In genomic region chr6:155254139-155254538, GRCh38 we compare ENCODE assay signal across 32 cellular contexts. TPM values are rescaled to one million over a fixed set of nuclear protein-coding genes. Genes with fewer than 3 reads are reported as not detected.
DNase-seq lines count a peak whose midpoint lies in the region; TF ChIP-seq lines count a peak whose summit lies in the region.
"Had no signal": no experiment of that assay in that cellular context is flagged by ENCODE, and none has a peak within 500 bp of the region (broad histone marks: within the 10 kb centered on the region; RNA-seq: fewer than 3 reads in every experiment).

No MANE protein-coding gene starts in this region.

- H3K79me1 ChIP-seq in H9 (ENCODE audit: insufficient read depth, low read depth, low read length, poor library complexity, severe bottlenecking), result no peaks in the 10 kb centered on the region

- no peak overlapping the region for H2AK5ac ChIP-seq in H9 (ENCODE audit: insufficient read length, low read length)

- no peaks in the 10 kb centered on the region for H4K20me1 ChIP-seq in H9 (ENCODE audit: control insufficient read depth, insufficient read depth, insufficient read length)

- H3K23ac ChIP-seq in H9 (ENCODE audit: insufficient read length, low read depth, low read length), result no peak overlapping the region

- no peak overlapping the region for H2BK15ac ChIP-seq in H9 (ENCODE audit: low read depth, low read length)

- no peak overlapping the region for H4K5ac ChIP-seq in H9 (ENCODE audit: insufficient read length, low read depth, low read length)

- no peak overlapping the region for H3K14ac ChIP-seq in H9 (ENCODE audit: insufficient read depth, low read length)

- H3K4ac ChIP-seq in H9 (ENCODE audit: low read depth, low read length), result no peak overlapping the region

- no peak for DNase-seq in activated naive CD4-positive, alpha-beta T cell treated with Interleukin-2 at 50 U/mL for 16 hours
- DNase-seq in H9 (no peak), cerebellar cortex (ENCODE audit: low spot score) (peak; percentile 58), osteocyte (ENCODE audit: extremely low spot score, unreplicated experiment) (no peak), HuH-7.5 (ENCODE audit: low spot score) (no peak), NCI-H2081 (lab: John Stamatoyannopoulos, UW) (no peak), GM20000 (ENCODE audit: low spot score) (no peak)
- DNase-seq: activated CD4-positive, alpha-beta T cell treated with anti-CD3 and anti-CD28 coated beads, Interleukin-2, amount 50 U/mL, for 48 hours; activated CD8-positive, alpha-beta memory T cell treated with anti-CD3 and anti-CD28 coated beads, Interleukin-2, amount 50 U/mL, for 48 hours; activated naive CD4-positive, alpha-beta T cell treated with anti-CD3 and anti-CD28 coated beads, Interleukin-2, amount 50 U/mL, for 16 hours; AML-193; CD4-positive, alpha-beta T cell; EL; GOT3; HFFc6; midbrain; naive thymus-derived CD8-positive, alpha-beta T cell; NCI-H1694 treated with DMSO at 0.1 percent for 48 hours; NCI-H2171 treated with DMSO at 0.1 percent for 48 hours; NCI-H510A; OCI-M1; small intestine had no signal

- no peak overlapping the region for H3K27ac ChIP-seq in H9 (ENCODE audit: insufficient read length, low read depth, low read length)
- H3K27ac ChIP-seq: SK-N-MC, thoracic aorta had no signal

- no peak overlapping the region for H3K9ac ChIP-seq in H9 (ENCODE audit: extremely low read depth, insufficient read length, low read length)

- no peak overlapping the region for H2AFZ ChIP-seq in H9 (ENCODE audit: low read length)

- H3K79me2 ChIP-seq in H9 (ENCODE audit: insufficient read depth, low read length), result no peaks in the 10 kb centered on the region

- H3K4me2 ChIP-seq in H9 (ENCODE audit: insufficient read depth, insufficient read length, low read length), result no peak overlapping the region

- H3K4me3 Mint-ChIP-seq in activated naive CD4-positive, alpha-beta T cell treated with anti-CD3 and anti-CD28 coated beads, Interleukin-2, amount 50 U/mL, for 24 hours, result no peak overlapping the region
- no peak overlapping the region for H3K4me3 Mint-ChIP-seq in H9
- H3K4me3 Mint-ChIP-seq in osteocyte (ENCODE audit: unreplicated experiment), result no peak overlapping the region
- H3K4me3 Mint-ChIP-seq: activated T-helper 17 cell treated with anti-CD3 and anti-CD28 coated beads, Interleukin-2, amount 50 U/mL, for 72 hours; CD4-positive, alpha-beta T cell; HFFc6; naive thymus-derived CD8-positive, alpha-beta T cell; stimulated activated naive CD8-positive, alpha-beta T cell treated with anti-CD3 and anti-CD28 coated beads, Interleukin-15, Interleukin-2, amounts not matched to agents 100 ng/mL and 50 ng/mL, for 24 hours; T-helper 1 cell treated with Interleukin-12 subunit alpha and Interleukin-12 subunit beta and Interleukin-4 antibody, amounts not matched to agents 30 μg/mL and 1 μg/mL, for 36 hours had no signal

- no peak overlapping the region for H3K56ac ChIP-seq in H9 (ENCODE audit: insufficient read length, low read depth, low read length)

- no peak overlapping the region for H3K18ac ChIP-seq in H9 (ENCODE audit: insufficient read length, low read depth, low read length)

- no peak overlapping the region for H3T11ph ChIP-seq in H9 (ENCODE audit: low read length)

- no peaks in the 10 kb centered on the region for H3K23me2 ChIP-seq in H9 (ENCODE audit: insufficient read length, low read depth, low read length, poor library complexity, severe bottlenecking)

- no peak overlapping the region for H2BK120ac ChIP-seq in H9 (ENCODE audit: low read depth, low read length, poor library complexity, severe bottlenecking)

- no peaks in the 10 kb centered on the region for H3K27me3 ChIP-seq in H9 (ENCODE audit: insufficient read depth, low read length)

- no peaks in the 10 kb centered on the region for H3K27me3 Mint-ChIP-seq in activated naive CD4-positive, alpha-beta T cell treated with anti-CD3 and anti-CD28 coated beads, Interleukin-2, amount 50 U/mL, for 24 hours
- no peaks in the 10 kb centered on the region for H3K27me3 Mint-ChIP-seq in H9 (ENCODE audit: low read depth)
- H3K27me3 Mint-ChIP-seq in osteocyte (ENCODE audit: unreplicated experiment), result no peaks in the 10 kb centered on the region
- H3K27me3 Mint-ChIP-seq: activated T-helper 17 cell treated with anti-CD3 and anti-CD28 coated beads, Interleukin-2, amount 50 U/mL, for 72 hours; CD4-positive, alpha-beta T cell; naive thymus-derived CD8-positive, alpha-beta T cell; stimulated activated naive CD8-positive, alpha-beta T cell treated with anti-CD3 and anti-CD28 coated beads, Interleukin-15, Interleukin-2, amounts not matched to agents 100 ng/mL and 50 ng/mL, for 24 hours had no signal

- 0 out of 2 replicates have a peak, but pooled peaks cover 2% of the 10 kb centered on the region for H3K4me1 ChIP-seq in H9 (ENCODE audit: insufficient read depth, low read length)

- H4K91ac ChIP-seq in H9 (ENCODE audit: insufficient read length, low read depth, low read length), result no peak overlapping the region

- H3K4me1 Mint-ChIP-seq in activated naive CD4-positive, alpha-beta T cell treated with anti-CD3 and anti-CD28 coated beads, Interleukin-2, amount 50 U/mL, for 24 hours, result no peaks in the 10 kb centered on the region
- peaks cover 22 to 26% of the 10 kb centered on the region in 2 experiments for H3K4me1 Mint-ChIP-seq in H9
- H3K4me1 Mint-ChIP-seq in osteocyte (ENCODE audit: unreplicated experiment), result peaks cover 29% of the 10 kb centered on the region
- H3K4me1 Mint-ChIP-seq: activated T-helper 17 cell treated with anti-CD3 and anti-CD28 coated beads, Interleukin-2, amount 50 U/mL, for 72 hours had no signal

- H4K8ac ChIP-seq in H9 (replicated peaks; ENCODE audit: insufficient read length, low read depth, low read length), result no peak overlapping the region

- no peak overlapping the region for H2BK20ac ChIP-seq in H9 (ENCODE audit: low read depth, low read length, poor library complexity, severe bottlenecking)

- H3K27ac Mint-ChIP-seq in activated naive CD4-positive, alpha-beta T cell treated with anti-CD3 and anti-CD28 coated beads, Interleukin-2, amount 50 U/mL, for 24 hours, result peak overlapping the region; percentile 79
- peak overlapping the region; percentile 26 to 87 (median 31); a peak in 4 of 7 replicates for H3K27ac Mint-ChIP-seq in H9
- peak overlapping the region; percentile 64 for H3K27ac Mint-ChIP-seq in osteocyte (ENCODE audit: unreplicated experiment)
- H3K27ac Mint-ChIP-seq: CD4-positive, alpha-beta T cell; T-helper 1 cell treated with Interleukin-12 subunit alpha and Interleukin-12 subunit beta and Interleukin-4 antibody, amounts not matched to agents 30 μg/mL and 1 μg/mL, for 36 hours had no signal

- WGBS in H9 (ENCODE audit: extremely low coverage, insufficient read length, low lambda C conversion rate), result no CpG with 5 or more reads among the region's 10 CpGs

- H2BK5ac ChIP-seq in H9 (ENCODE audit: insufficient read length, low read length), result no peak overlapping the region

- TF ChIP-seq CTCF in H9 (conservative IDR thresholded peaks at IDR 0.05) (no peak), osteocyte (IDR thresholded peaks at IDR 0.05) (no peak), GM20000 (IDR thresholded peaks at IDR 0.05; ENCODE audit: extremely low read depth, missing control alignments) (no peak)

- peaks cover 14% of the 10 kb centered on the region for H3K36me3 Mint-ChIP-seq in activated naive CD4-positive, alpha-beta T cell treated with anti-CD3 and anti-CD28 coated beads, Interleukin-2, amount 50 U/mL, for 24 hours
- H3K36me3 Mint-ChIP-seq in H9 (ENCODE audit: insufficient read depth in 1 of 3, low read depth in 3 of 3), result peaks cover 16 to 72% (median 58%) of the 10 kb centered on the region in 3 experiments; a peak in 6 of 7 replicates
- H3K36me3 Mint-ChIP-seq in osteocyte (ENCODE audit: unreplicated experiment), result peaks cover 31% of the 10 kb centered on the region

- no peaks in the 10 kb centered on the region for H3K9me3 Mint-ChIP-seq in activated naive CD4-positive, alpha-beta T cell treated with anti-CD3 and anti-CD28 coated beads, Interleukin-2, amount 50 U/mL, for 24 hours
- H3K9me3 Mint-ChIP-seq in H9, result no peaks in the 10 kb centered on the region
- H3K9me3 Mint-ChIP-seq in osteocyte (ENCODE audit: unreplicated experiment), result no peaks in the 10 kb centered on the region
- H3K9me3 Mint-ChIP-seq: activated T-helper 17 cell treated with anti-CD3 and anti-CD28 coated beads, Interleukin-2, amount 50 U/mL, for 72 hours; CD4-positive, alpha-beta T cell; HFFc6; naive thymus-derived CD8-positive, alpha-beta T cell; stimulated activated naive CD8-positive, alpha-beta T cell treated with anti-CD3 and anti-CD28 coated beads, Interleukin-15, Interleukin-2, amounts not matched to agents 100 ng/mL and 50 ng/mL, for 24 hours; T-helper 1 cell treated with Interleukin-12 subunit alpha and Interleukin-12 subunit beta and Interleukin-4 antibody, amounts not matched to agents 30 μg/mL and 1 μg/mL, for 36 hours had no signal

- H2BK12ac ChIP-seq in H9 (ENCODE audit: insufficient read length, low read depth, low read length), result no peak overlapping the region

- no peaks in the 10 kb centered on the region for H3K9me3 ChIP-seq in H9 (ENCODE audit: control insufficient read depth, low read depth, low read length)
- H3K9me3 ChIP-seq: thoracic aorta had no signal

RNA-seq across cellular contexts. Expression of gene CLDN20, which starts 9.7 kb away (rescaled TPM):
- not detected in 2 replicates for total RNA-seq in H9 (2021)
- total RNA-seq in osteocyte, result not detected in 2 replicates
- total RNA-seq: A673; activated T-helper 17 cell treated with anti-CD3 and anti-CD28 coated beads, Interleukin-2, amount 50 U/mL, for 72 hours; CD4-positive, alpha-beta T cell; HFFc6; liver; naive thymus-derived CD8-positive, alpha-beta T cell; osteoblast; renal cortical epithelial cell; thoracic aorta had no signal
